In the genomic region with DNA sequence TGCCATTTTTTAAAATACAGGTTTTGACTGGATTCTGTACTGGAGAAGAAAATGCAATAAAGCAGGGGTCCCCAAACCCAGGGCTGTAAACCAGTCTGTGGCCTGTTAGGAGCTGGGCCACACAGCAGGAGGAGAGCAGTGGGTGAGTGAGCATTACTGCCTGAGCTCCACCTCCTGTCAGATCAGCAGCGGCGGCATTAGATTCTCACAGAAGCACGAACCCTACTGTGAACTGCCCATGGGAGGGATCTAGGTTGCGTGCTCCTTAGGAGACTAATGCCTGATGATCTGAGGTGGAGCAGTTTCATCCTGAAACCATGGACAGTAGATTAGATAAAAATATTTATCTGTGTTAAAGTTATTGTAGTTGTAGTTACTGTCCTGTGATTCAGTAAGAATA, we compare ENCODE assay signal across 11 cellular contexts. TPM values are rescaled to one million over a fixed set of nuclear protein-coding genes. Genes with fewer than 3 reads are reported as not detected.
A peak's percentile ranks its signal among the peaks of the same experiment; 100 is the strongest.
DNase-seq lines count a peak whose midpoint lies in the region; ATAC-seq and TF ChIP-seq lines count a peak whose summit lies in the region.
"Had no signal": no experiment of that assay in that cellular context is flagged by ENCODE, and none has a peak within 500 bp of the region (broad histone marks: within the 10 kb centered on the region; RNA-seq: fewer than 3 reads in every experiment).

No MANE protein-coding gene starts in this region.

- no peak for TF ChIP-seq POLR2A in uterus (IDR thresholded peaks at IDR 0.05)

- peak; percentile 67 for DNase-seq in H4 (ENCODE audit: low spot score)
- no peak for DNase-seq in SK-N-SH
- DNase-seq in fibroblast of pulmonary artery (ENCODE audit: low read depth), result peak; percentile 54
- DNase-seq in trophoblast cell, result peak in 1 of 2 donors; percentile 36
- no peak for DNase-seq in mesenteric fat pad (ENCODE audit: low spot score)
- no peak for DNase-seq in uterus
- DNase-seq in COR-L47 (lab: John Stamatoyannopoulos, UW), result no peak
- DNase-seq: activated naive CD4-positive, alpha-beta T cell treated with anti-CD3 and anti-CD28 coated beads, Interleukin-2, amount 10 ng/mL, durations not matched to agents 7 days and 5 days; NCI-H2029 had no signal

- H4K8ac ChIP-seq in trophoblast cell (ENCODE audit: low read depth, low read length), result no peak overlapping the region

- WGBS in SK-N-SH (ENCODE audit: low lambda C conversion rate), result 32% methylated on average over 4 of the region's 4 CpGs
- no CpG with 5 or more reads among the region's 4 CpGs for WGBS in trophoblast cell (ENCODE audit: extremely low coverage, insufficient coverage, insufficient read length)

- H4K20me1 ChIP-seq in SK-N-SH (ENCODE audit: insufficient read depth), result no peaks in the 10 kb centered on the region

- no peaks in the 10 kb centered on the region for H3K79me1 ChIP-seq in trophoblast cell (ENCODE audit: low read length)

- H3K9me2 ChIP-seq in SK-N-SH, result no peaks in the 10 kb centered on the region

- H3K9me3 ChIP-seq in SK-N-SH (no peaks in the 10 kb centered on the region), trophoblast cell (ENCODE audit: insufficient read depth, low read depth, low read length) (peaks cover 2% of the 10 kb centered on the region), uterus (no peaks in the 10 kb centered on the region)

- POLR2A ChIA-PET in SK-N-SH (lab: Yijun Ruan, JAX), result no interaction called here

- no peaks in the 10 kb centered on the region for H3K27me3 ChIP-seq in SK-N-SH (ENCODE audit: insufficient read depth)
- H3K27me3 ChIP-seq in trophoblast cell (ENCODE audit: insufficient read depth, low read length), result no peaks in the 10 kb centered on the region
- no peaks in the 10 kb centered on the region for H3K27me3 ChIP-seq in uterus

- no peak overlapping the region for H2BK5ac ChIP-seq in trophoblast cell (ENCODE audit: low read depth, low read length, poor library complexity)

- no peak overlapping the region for H3K23ac ChIP-seq in trophoblast cell (ENCODE audit: low read length)

- H2AK5ac ChIP-seq in trophoblast cell (ENCODE audit: low read length), result no peak overlapping the region

- H3K9ac ChIP-seq in SK-N-SH (peak overlapping the region; percentile 69), trophoblast cell (ENCODE audit: low read length) (no peak overlapping the region)

- peaks cover 45% of the 10 kb centered on the region for H3K79me2 ChIP-seq in SK-N-SH (ENCODE audit: insufficient read depth)
- H3K79me2 ChIP-seq in trophoblast cell (ENCODE audit: control insufficient read depth, insufficient read depth, low read length, poor library complexity), result no peaks in the 10 kb centered on the region

- CTCF ChIA-PET in SK-N-SH (lab: Yijun Ruan, JAX), result interaction anchor here (1.3 to 1.5 kb wide), 2 partner anchors 49 to 162 kb away, joined by 3 read pairs; partner anchors contain the start of gene GSTA4

- H3K4me2 ChIP-seq in SK-N-SH, result peak overlapping the region; percentile 68
- peak overlapping the region; percentile 30 for H3K4me2 ChIP-seq in trophoblast cell (ENCODE audit: low read length)

- no peak overlapping the region for H3K4ac ChIP-seq in trophoblast cell (ENCODE audit: low read depth, low read length)

- H3K4me1 ChIP-seq in SK-N-SH (ENCODE audit: control insufficient read depth in 1 of 2, insufficient read depth in 2 of 2, low read depth in 1 of 2, low read length in 1 of 2) (peaks cover 3 to 62% of the 10 kb centered on the region in 2 experiments), trophoblast cell (ENCODE audit: control insufficient read depth in 1 of 2, insufficient read depth in 2 of 2, low read length in 2 of 2) (peaks cover 8% of the 10 kb centered on the region in 2 experiments), uterus (no peaks in the 10 kb centered on the region)

- H3F3A ChIP-seq in SK-N-SH (replicated peaks; ENCODE audit: insufficient read depth), result peaks cover 48% of the 10 kb centered on the region

- TF ChIP-seq CTCF in SK-N-SH (IDR thresholded peaks at IDR 0.05) (no peak), fibroblast of pulmonary artery (IDR thresholded peaks at IDR 0.05; ENCODE audit: low read length, missing control alignments) (no peak), uterus (IDR thresholded peaks at IDR 0.05) (no peak)

- H4K12ac ChIP-seq in trophoblast cell (ENCODE audit: low read depth, low read length), result no peak overlapping the region

- H3K36me3 ChIP-seq in SK-N-SH (replicated peaks in 1 of 2; ENCODE audit: control insufficient read depth in 1 of 2, insufficient read depth in 2 of 2, low read length in 1 of 2) (peaks cover 18 to 21% of the 10 kb centered on the region in 2 experiments), trophoblast cell (ENCODE audit: control insufficient read depth in 1 of 2, insufficient read depth in 2 of 2, low read length in 2 of 2) (peaks cover 8 to 20% of the 10 kb centered on the region in 2 experiments), uterus (no peaks in the 10 kb centered on the region)

- no peak for ATAC-seq in HG03432 (IDR thresholded peaks at IDR 0.05; ENCODE audit: unreplicated experiment)

- no peak overlapping the region for H4K91ac ChIP-seq in trophoblast cell (ENCODE audit: low read depth, low read length)

- H2AFZ ChIP-seq in SK-N-SH (ENCODE audit: low read depth), result no peak overlapping the region
- H2AFZ ChIP-seq in trophoblast cell (ENCODE audit: insufficient read depth, low read length, poor library complexity), result no peak overlapping the region

- no peak overlapping the region for H3K18ac ChIP-seq in trophoblast cell (ENCODE audit: low read length)

- H3K27ac ChIP-seq in SK-N-SH (ENCODE audit: low read depth in 2 of 2, low read length in 1 of 2) (peak overlapping the region; percentile 40 to 96; a peak in 3 of 4 replicates), trophoblast cell (ENCODE audit: low read depth, low read length) (no peak overlapping the region), uterus (no peak overlapping the region)

- TF ChIP-seq EP300 in SK-N-SH (IDR thresholded peaks at IDR 0.05; ENCODE audit: borderline replicate concordance in 1 of 2, low read depth in 1 of 2, low read length in 1 of 2), result no peak

- no peak overlapping the region for H3K14ac ChIP-seq in trophoblast cell (ENCODE audit: low read length)

- H3K4me3 ChIP-seq in SK-N-SH (ENCODE audit: low read depth in 2 of 2, low read length in 1 of 2), result peak overlapping the region in 1 of 2 experiments; percentile 16; a peak in 2 of 4 replicates
- no peak overlapping the region for H3K4me3 ChIP-seq in fibroblast of pulmonary artery (replicated peaks; ENCODE audit: low read depth, low read length)
- no peak overlapping the region for H3K4me3 ChIP-seq in trophoblast cell (ENCODE audit: low read depth, low read length)
- no peak overlapping the region for H3K4me3 ChIP-seq in uterus
- H3K4me3 ChIP-seq: skin epidermis had no signal

- intact Hi-C loops in uterus (cut with DNase I; ENCODE audit: low total_unique reads), result no loop called here

- no peak overlapping the region for H2BK120ac ChIP-seq in trophoblast cell (ENCODE audit: insufficient read depth, low read length, poor library complexity)

- TF ChIP-seq RAD21 in SK-N-SH (IDR thresholded peaks at IDR 0.05; ENCODE audit: low read length), result no peak

- H2BK12ac ChIP-seq in trophoblast cell (ENCODE audit: low read length), result no peak overlapping the region

TF ChIP-seq in SK-N-SH, 30 proteins besides CTCF, POLR2A, EP300 and RAD21:
- TF ChIP-seq TAF1 (IDR thresholded peaks at IDR 0.05; ENCODE audit: borderline replicate concordance, low read depth, low read length), result no peak; the same call in 1 of the 2 replicates
- no peak for TF ChIP-seq TCF12 (IDR thresholded peaks at IDR 0.05)
- no peak for TF ChIP-seq NRF1 (IDR thresholded peaks at IDR 0.05; ENCODE audit: low read depth, low read length)
- no peak for TF ChIP-seq MXI1 (IDR thresholded peaks at IDR 0.05; ENCODE audit: low read depth, low read length)

RNA-seq across cellular contexts. Expression of gene CILK1, which starts 17.6 kb away (rescaled TPM):
- 7.8 and 9.7 TPM in 2 replicates for total RNA-seq in H4 (2014; rRNA removed; shearing (Covaris generic))
- 9.7 and 12.2 TPM in 2 replicates for polyA plus RNA-seq in SK-N-SH (2012; rRNA removed)
- 12.5 and 12.9 TPM in 2 replicates for polyA plus RNA-seq in SK-N-SH (2012; cell fraction: cytosol; rRNA removed)
- 6.1 and 9.5 TPM in 2 replicates for polyA plus RNA-seq in SK-N-SH (2012; cell fraction: nucleus; rRNA removed)
- 17.1 and 17.2 TPM in 2 replicates for polyA plus RNA-seq in trophoblast cell (2013)
- total RNA-seq in mesenteric fat pad, result 10.2 TPM
- total RNA-seq in uterus, result 10 to 100 TPM in 3 of 4 donors, 1 to 10 TPM in 1; 9.9 to 18.2 (median 12.9) TPM

RNA-seq across cellular contexts. Expression of gene FBXO9, which starts 21.1 kb away (rescaled TPM):
- 43.6 and 45.5 TPM in 2 replicates for total RNA-seq in H4 (2014; rRNA removed; shearing (Covaris generic))
- 61.9 and 72.9 TPM in 2 replicates for polyA plus RNA-seq in SK-N-SH (2012; rRNA removed)
- polyA plus RNA-seq in SK-N-SH (2012; cell fraction: cytosol; rRNA removed), result 47.1 and 47.9 TPM in 2 replicates
- 207 and 253 TPM in 2 replicates for polyA plus RNA-seq in SK-N-SH (2012; cell fraction: nucleus; rRNA removed)
- polyA plus RNA-seq in trophoblast cell (2013), result 56.4 and 57.2 TPM in 2 replicates
- total RNA-seq in mesenteric fat pad (158 TPM), uterus (100 to 1,000 TPM in 1 of 4 donors, 10 to 100 TPM in 3; 13.8 to 138 (median 34.4) TPM)

RNA-seq across cellular contexts. Expression of gene GSTA4, which starts 49.0 kb away (rescaled TPM):
- 14.9 and 19.2 TPM in 2 replicates for total RNA-seq in H4 (2014; rRNA removed; shearing (Covaris generic))
- 28.3 and 34.0 TPM in 2 replicates for polyA plus RNA-seq in SK-N-SH (2012; rRNA removed)
- polyA plus RNA-seq in SK-N-SH (2012; cell fraction: cytosol; rRNA removed), result 36.6 and 45.8 TPM in 2 replicates
- 18.7 and 42.0 TPM in 2 replicates for polyA plus RNA-seq in SK-N-SH (2012; cell fraction: nucleus; rRNA removed)
- polyA plus RNA-seq in trophoblast cell (2013), result 16.3 and 18.4 TPM in 2 replicates
- 20.4 TPM for total RNA-seq in mesenteric fat pad
- total RNA-seq in uterus, result 10 to 100 TPM in 3 of 4 donors, 1 to 10 TPM in 1; 7.7 to 59.2 (median 23.0) TPM

Comparison
In these comparisons a context has a peak if more than half of its experiments do, and no peak if none do; other contexts are left out.
1. DNase-seq: peak in H4 (single experiment) and fibroblast of pulmonary artery (single experiment); none in SK-N-SH (single experiment), mesenteric fat pad (single experiment), uterus (0 of 2) and COR-L47 (single experiment).
2. H3K27ac ChIP-seq: peak in SK-N-SH (2 of 2); none in trophoblast cell (single experiment) and uterus (0 of 2).